1 cellular context compared by ENCODE assay signal in the genomic region with DNA sequence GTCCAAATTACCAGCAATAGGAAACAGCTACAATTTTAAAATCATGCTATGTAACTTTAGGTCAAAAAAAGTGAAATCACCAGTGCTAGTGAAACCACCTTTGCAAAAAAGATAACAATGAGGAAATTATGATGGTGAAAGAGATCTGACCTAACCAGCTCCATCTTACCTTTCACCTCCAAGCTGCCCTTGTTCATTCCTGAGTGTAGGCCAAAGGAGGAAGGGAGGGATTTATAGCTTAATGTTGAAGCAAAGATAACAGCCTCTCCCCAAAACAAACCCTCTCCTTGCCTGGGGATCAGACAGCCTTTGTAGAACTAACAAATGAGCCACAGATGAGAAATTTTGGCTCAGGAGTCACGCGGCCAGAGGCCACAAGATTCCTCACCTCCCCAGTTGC.
TF ChIP-seq lines count a peak whose summit lies in the region.

No MANE protein-coding gene starts in this region.

TF ChIP-seq in K562, 482 proteins besides CTCF, POLR2A, EP300 and RAD21 (continued from another document and continues in another):
- TF ChIP-seq, protein P1, sequence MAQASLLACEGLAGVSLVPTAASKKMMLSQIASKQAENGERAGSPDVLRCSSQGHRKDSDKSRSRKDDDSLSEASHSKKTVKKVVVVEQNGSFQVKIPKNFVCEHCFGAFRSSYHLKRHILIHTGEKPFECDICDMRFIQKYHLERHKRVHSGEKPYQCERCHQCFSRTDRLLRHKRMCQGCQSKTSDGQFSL (CRISPR knock-in tag; IDR thresholded peaks at IDR 0.05), result no peak
- TF ChIP-seq, protein P1 (tag; IDR thresholded peaks at IDR 0.05), result no peak
- TF ChIP-seq, protein P2, sequence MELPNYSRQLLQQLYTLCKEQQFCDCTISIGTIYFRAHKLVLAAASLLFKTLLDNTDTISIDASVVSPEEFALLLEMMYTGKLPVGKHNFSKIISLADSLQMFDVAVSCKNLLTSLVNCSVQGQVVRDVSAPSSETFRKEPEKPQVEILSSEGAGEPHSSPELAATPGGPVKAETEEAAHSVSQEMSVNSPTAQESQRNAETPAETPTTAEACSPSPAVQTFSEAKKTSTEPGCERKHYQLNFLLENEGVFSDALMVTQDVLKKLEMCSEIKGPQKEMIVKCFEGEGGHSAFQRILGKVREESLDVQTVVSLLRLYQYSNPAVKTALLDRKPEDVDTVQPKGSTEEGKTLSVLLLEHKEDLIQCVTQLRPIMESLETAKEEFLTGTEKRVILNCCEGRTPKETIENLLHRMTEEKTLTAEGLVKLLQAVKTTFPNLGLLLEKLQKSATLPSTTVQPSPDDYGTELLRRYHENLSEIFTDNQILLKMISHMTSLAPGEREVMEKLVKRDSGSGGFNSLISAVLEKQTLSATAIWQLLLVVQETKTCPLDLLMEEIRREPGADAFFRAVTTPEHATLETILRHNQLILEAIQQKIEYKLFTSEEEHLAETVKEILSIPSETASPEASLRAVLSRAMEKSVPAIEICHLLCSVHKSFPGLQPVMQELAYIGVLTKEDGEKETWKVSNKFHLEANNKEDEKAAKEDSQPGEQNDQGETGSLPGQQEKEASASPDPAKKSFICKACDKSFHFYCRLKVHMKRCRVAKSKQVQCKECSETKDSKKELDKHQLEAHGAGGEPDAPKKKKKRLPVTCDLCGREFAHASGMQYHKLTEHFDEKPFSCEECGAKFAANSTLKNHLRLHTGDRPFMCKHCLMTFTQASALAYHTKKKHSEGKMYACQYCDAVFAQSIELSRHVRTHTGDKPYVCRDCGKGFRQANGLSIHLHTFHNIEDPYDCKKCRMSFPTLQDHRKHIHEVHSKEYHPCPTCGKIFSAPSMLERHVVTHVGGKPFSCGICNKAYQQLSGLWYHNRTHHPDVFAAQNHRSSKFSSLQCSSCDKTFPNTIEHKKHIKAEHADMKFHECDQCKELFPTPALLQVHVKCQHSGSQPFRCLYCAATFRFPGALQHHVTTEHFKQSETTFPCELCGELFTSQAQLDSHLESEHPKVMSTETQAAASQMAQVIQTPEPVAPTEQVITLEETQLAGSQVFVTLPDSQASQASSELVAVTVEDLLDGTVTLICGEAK (IDR thresholded peaks at IDR 0.05), result no peak
- TF ChIP-seq, protein P2 (CRISPR knock-in tag; IDR thresholded peaks at IDR 0.05), result no peak
- TF ChIP-seq ZNF41 (CRISPR knock-in tag; conservative IDR thresholded peaks at IDR 0.05), result no peak
- TF ChIP-seq, protein P3, sequence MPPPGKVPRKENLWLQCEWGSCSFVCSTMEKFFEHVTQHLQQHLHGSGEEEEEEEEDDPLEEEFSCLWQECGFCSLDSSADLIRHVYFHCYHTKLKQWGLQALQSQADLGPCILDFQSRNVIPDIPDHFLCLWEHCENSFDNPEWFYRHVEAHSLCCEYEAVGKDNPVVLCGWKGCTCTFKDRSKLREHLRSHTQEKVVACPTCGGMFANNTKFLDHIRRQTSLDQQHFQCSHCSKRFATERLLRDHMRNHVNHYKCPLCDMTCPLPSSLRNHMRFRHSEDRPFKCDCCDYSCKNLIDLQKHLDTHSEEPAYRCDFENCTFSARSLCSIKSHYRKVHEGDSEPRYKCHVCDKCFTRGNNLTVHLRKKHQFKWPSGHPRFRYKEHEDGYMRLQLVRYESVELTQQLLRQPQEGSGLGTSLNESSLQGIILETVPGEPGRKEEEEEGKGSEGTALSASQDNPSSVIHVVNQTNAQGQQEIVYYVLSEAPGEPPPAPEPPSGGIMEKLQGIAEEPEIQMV (tag; conservative IDR thresholded peaks at IDR 0.05; ENCODE audit: low read depth), result peak; percentile 59; the same call in 1 of the 2 replicates
- no peak for TF ChIP-seq NUFIP1 (IDR thresholded peaks at IDR 0.05; ENCODE audit: partially characterized antibody)
- TF ChIP-seq MEIS2 (IDR thresholded peaks at IDR 0.05; ENCODE audit: partially characterized antibody), result peak; percentile 70
- no peak for TF ChIP-seq ZNF232 (CRISPR knock-in tag; IDR thresholded peaks at IDR 0.05)
- 0 out of 2 replicates have a peak, but pooled peaks have one; percentile 6 for TF ChIP-seq TEAD2 (tag; IDR thresholded peaks at IDR 0.05)
- TF ChIP-seq, protein P4, sequence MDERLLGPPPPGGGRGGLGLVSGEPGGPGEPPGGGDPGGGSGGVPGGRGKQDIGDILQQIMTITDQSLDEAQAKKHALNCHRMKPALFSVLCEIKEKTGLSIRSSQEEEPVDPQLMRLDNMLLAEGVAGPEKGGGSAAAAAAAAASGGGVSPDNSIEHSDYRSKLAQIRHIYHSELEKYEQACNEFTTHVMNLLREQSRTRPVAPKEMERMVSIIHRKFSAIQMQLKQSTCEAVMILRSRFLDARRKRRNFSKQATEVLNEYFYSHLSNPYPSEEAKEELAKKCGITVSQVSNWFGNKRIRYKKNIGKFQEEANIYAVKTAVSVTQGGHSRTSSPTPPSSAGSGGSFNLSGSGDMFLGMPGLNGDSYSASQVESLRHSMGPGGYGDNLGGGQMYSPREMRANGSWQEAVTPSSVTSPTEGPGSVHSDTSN (CRISPR knock-in tag; IDR thresholded peaks at IDR 0.05; ENCODE audit: low read depth), result no peak
- TF ChIP-seq, protein P4 (tag; conservative IDR thresholded peaks at IDR 0.05; ENCODE audit: low read depth), result peak; percentile 52
- TF ChIP-seq DMBX1 (CRISPR knock-in tag; IDR thresholded peaks at IDR 0.05; ENCODE audit: borderline replicate concordance), result peak; percentile 23; the same call in 1 of the 2 replicates
- no peak for TF ChIP-seq PHF21A (IDR thresholded peaks at IDR 0.05; ENCODE audit: borderline replicate concordance, low read depth)
- no peak for TF ChIP-seq SMAD3 (CRISPR knock-in tag; conservative IDR thresholded peaks at IDR 0.05)
- TF ChIP-seq TOE1 (IDR thresholded peaks at IDR 0.05; ENCODE audit: borderline replicate concordance), result no peak
- TF ChIP-seq TOE1 (CRISPR knock-in tag; IDR thresholded peaks at IDR 0.05; ENCODE audit: borderline replicate concordance, low read depth), result no peak
- TF ChIP-seq, protein P5, sequence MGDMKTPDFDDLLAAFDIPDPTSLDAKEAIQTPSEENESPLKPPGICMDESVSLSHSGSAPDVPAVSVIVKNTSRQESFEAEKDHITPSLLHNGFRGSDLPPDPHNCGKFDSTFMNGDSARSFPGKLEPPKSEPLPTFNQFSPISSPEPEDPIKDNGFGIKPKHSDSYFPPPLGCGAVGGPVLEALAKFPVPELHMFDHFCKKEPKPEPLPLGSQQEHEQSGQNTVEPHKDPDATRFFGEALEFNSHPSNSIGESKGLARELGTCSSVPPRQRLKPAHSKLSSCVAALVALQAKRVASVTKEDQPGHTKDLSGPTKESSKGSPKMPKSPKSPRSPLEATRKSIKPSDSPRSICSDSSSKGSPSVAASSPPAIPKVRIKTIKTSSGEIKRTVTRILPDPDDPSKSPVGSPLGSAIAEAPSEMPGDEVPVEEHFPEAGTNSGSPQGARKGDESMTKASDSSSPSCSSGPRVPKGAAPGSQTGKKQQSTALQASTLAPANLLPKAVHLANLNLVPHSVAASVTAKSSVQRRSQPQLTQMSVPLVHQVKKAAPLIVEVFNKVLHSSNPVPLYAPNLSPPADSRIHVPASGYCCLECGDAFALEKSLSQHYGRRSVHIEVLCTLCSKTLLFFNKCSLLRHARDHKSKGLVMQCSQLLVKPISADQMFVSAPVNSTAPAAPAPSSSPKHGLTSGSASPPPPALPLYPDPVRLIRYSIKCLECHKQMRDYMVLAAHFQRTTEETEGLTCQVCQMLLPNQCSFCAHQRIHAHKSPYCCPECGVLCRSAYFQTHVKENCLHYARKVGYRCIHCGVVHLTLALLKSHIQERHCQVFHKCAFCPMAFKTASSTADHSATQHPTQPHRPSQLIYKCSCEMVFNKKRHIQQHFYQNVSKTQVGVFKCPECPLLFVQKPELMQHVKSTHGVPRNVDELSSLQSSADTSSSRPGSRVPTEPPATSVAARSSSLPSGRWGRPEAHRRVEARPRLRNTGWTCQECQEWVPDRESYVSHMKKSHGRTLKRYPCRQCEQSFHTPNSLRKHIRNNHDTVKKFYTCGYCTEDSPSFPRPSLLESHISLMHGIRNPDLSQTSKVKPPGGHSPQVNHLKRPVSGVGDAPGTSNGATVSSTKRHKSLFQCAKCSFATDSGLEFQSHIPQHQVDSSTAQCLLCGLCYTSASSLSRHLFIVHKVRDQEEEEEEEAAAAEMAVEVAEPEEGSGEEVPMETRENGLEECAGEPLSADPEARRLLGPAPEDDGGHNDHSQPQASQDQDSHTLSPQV (IDR thresholded peaks at IDR 0.05), result peak; percentile 23; the same call in 1 of the 2 replicates
- TF ChIP-seq, protein P6, sequence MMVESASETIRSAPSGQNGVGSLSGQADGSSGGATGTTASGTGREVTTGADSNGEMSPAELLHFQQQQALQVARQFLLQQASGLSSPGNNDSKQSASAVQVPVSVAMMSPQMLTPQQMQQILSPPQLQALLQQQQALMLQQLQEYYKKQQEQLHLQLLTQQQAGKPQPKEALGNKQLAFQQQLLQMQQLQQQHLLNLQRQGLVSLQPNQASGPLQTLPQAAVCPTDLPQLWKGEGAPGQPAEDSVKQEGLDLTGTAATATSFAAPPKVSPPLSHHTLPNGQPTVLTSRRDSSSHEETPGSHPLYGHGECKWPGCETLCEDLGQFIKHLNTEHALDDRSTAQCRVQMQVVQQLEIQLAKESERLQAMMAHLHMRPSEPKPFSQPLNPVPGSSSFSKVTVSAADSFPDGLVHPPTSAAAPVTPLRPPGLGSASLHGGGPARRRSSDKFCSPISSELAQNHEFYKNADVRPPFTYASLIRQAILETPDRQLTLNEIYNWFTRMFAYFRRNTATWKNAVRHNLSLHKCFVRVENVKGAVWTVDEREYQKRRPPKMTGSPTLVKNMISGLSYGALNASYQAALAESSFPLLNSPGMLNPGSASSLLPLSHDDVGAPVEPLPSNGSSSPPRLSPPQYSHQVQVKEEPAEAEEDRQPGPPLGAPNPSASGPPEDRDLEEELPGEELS (CRISPR knock-in tag; IDR thresholded peaks at IDR 0.05; ENCODE audit: borderline replicate concordance), result no peak
- TF ChIP-seq ZNF551 (CRISPR knock-in tag; IDR thresholded peaks at IDR 0.05), result no peak
- TF ChIP-seq ARHGAP35 (IDR thresholded peaks at IDR 0.05; ENCODE audit: partially characterized antibody), result no peak
- TF ChIP-seq ZNF695 (CRISPR knock-in tag; IDR thresholded peaks at IDR 0.05), result no peak
- TF ChIP-seq ZFPM2 (CRISPR knock-in tag; IDR thresholded peaks at IDR 0.05), result no peak
- no peak for TF ChIP-seq ADNP (tag; IDR thresholded peaks at IDR 0.05)
